1 cellular context compared by ENCODE assay signal in the genomic region with DNA sequence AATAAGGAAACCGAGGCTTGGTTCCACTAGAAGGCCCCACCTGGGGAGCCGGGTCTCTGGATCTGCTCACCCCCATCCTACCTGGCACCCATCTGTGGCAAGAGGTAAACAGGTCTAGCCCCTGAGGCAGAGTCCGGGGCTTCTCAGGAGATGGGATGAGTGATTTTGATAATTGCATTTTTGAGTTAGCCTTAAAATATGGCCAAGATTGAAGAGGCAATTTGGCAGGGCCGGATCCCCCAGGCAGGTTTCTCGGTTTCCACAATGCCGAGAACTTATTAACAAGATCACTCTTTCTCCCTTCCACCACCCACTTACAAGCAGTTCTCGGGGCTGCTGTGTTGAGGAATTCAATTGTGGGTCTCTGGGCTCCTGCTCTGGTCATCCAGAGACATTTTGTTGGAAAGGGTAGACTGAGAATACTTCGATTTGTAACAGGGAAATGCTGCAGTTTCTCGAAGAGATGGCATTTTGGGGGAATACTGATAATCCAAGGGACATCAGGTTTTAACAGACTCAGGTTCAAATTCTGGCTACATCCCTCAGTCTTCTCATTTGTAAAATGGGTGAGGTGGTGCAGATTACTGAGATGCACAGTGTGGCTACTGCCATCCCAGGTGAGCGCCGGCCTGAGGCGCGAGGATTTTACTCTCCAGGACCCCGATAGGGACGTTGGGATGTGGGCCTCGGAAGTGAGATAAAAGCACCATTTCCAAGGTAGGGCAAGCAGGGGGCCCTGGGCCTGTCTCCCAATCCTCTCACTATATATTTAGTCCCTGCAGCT.
A peak's percentile ranks its signal among the peaks of the same experiment; 100 is the strongest.
TF ChIP-seq lines count a peak whose summit lies in the region.

No MANE protein-coding gene starts in this region.

TF ChIP-seq in HepG2, 621 proteins besides CTCF, POLR2A, EP300 and RAD21 (continued from another document):
- TF ChIP-seq, protein P1, sequence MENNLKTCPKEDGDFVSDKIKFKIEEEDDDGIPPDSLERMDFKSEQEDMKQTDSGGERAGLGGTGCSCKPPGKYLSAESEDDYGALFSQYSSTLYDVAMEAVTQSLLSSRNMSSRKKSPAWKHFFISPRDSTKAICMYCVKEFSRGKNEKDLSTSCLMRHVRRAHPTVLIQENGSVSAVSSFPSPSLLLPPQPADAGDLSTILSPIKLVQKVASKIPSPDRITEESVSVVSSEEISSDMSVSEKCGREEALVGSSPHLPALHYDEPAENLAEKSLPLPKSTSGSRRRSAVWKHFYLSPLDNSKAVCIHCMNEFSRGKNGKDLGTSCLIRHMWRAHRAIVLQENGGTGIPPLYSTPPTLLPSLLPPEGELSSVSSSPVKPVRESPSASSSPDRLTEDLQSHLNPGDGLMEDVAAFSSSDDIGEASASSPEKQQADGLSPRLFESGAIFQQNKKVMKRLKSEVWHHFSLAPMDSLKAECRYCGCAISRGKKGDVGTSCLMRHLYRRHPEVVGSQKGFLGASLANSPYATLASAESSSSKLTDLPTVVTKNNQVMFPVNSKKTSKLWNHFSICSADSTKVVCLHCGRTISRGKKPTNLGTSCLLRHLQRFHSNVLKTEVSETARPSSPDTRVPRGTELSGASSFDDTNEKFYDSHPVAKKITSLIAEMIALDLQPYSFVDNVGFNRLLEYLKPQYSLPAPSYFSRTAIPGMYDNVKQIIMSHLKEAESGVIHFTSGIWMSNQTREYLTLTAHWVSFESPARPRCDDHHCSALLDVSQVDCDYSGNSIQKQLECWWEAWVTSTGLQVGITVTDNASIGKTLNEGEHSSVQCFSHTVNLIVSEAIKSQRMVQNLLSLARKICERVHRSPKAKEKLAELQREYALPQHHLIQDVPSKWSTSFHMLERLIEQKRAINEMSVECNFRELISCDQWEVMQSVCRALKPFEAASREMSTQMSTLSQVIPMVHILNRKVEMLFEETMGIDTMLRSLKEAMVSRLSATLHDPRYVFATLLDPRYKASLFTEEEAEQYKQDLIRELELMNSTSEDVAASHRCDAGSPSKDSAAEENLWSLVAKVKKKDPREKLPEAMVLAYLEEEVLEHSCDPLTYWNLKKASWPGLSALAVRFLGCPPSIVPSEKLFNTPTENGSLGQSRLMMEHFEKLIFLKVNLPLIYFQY (CRISPR knock-in tag; IDR thresholded peaks at IDR 0.05; ENCODE audit: borderline replicate concordance), result no peak
- TF ChIP-seq ZNF605 (CRISPR knock-in tag; IDR thresholded peaks at IDR 0.05) (0 out of 2 replicates have a peak, but pooled peaks have one; percentile 14), ZNF569 (CRISPR knock-in tag; IDR thresholded peaks at IDR 0.05; ENCODE audit: borderline replicate concordance) (no peak), ZNF781 (CRISPR knock-in tag; IDR thresholded peaks at IDR 0.05; ENCODE audit: borderline replicate concordance, not compliant biosample characterization) (peak; percentile 47), ZSCAN9 (CRISPR knock-in tag; IDR thresholded peaks at IDR 0.05; ENCODE audit: borderline replicate concordance) (0 out of 2 replicates have a peak, but pooled peaks have one; percentile 47), ZNF431 (CRISPR knock-in tag; IDR thresholded peaks at IDR 0.05; ENCODE audit: borderline replicate concordance, low read depth) (0 out of 2 replicates have a peak, but pooled peaks have one; percentile 31), KDM1A (CRISPR knock-in tag; IDR thresholded peaks at IDR 0.05) (0 out of 2 replicates have a peak, but pooled peaks have one; percentile 21), CHD4 (IDR thresholded peaks at IDR 0.05; ENCODE audit: borderline replicate concordance, low read length) (peak; percentile 61; the same call in 1 of the 2 replicates), ZMYM3 (CRISPR knock-in tag; IDR thresholded peaks at IDR 0.05) (peak; percentile 86), ADNP (CRISPR knock-in tag; IDR thresholded peaks at IDR 0.05) (0 out of 2 replicates have a peak, but pooled peaks have one; percentile 54), MYNN (CRISPR knock-in tag; IDR thresholded peaks at IDR 0.05; ENCODE audit: low read depth) (no peak)
- TF ChIP-seq, protein P2, sequence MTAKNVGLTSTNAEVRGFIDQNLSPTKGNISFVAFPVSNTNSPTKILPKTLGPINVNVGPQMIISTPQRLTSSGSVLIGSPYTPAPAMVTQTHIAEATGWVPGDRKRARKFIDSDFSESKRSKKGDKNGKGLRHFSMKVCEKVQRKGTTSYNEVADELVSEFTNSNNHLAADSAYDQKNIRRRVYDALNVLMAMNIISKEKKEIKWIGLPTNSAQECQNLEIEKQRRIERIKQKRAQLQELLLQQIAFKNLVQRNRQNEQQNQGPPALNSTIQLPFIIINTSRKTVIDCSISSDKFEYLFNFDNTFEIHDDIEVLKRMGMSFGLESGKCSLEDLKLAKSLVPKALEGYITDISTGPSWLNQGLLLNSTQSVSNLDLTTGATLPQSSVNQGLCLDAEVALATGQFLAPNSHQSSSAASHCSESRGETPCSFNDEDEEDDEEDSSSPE (CRISPR knock-in tag; IDR thresholded peaks at IDR 0.05), result no peak
- TF ChIP-seq, protein P3, sequence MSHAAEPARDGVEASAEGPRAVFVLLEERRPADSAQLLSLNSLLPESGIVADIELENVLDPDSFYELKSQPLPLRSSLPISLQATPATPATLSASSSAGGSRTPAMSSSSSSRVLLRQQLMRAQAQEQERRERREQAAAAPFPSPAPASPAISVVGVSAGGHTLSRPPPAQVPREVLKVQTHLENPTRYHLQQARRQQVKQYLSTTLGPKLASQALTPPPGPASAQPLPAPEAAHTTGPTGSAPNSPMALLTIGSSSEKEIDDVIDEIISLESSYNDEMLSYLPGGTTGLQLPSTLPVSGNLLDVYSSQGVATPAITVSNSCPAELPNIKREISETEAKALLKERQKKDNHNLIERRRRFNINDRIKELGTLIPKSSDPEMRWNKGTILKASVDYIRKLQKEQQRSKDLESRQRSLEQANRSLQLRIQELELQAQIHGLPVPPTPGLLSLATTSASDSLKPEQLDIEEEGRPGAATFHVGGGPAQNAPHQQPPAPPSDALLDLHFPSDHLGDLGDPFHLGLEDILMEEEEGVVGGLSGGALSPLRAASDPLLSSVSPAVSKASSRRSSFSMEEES (CRISPR knock-in tag; IDR thresholded peaks at IDR 0.05), result no peak
